Comparison of ENCODE assay signal across 19 cellular contexts in the genomic region with DNA sequence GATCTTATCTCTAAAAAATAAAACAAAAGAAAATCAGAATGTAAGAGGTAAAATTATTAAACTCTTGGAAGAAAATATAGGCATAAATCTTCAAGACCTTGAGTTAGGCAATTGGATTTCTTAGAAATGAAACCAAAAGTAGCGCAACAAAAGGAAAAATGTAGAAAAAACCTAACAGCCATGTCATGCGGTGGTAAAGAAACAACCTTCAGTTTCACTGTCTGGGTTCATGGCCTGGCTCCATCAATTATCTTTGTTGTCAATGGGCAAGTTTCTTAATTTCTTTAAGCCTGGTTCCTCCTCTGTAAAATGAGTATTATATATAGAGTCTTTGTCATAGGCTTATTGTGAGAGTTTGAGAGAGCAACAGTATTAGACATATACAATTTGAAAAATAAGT. TPM values are rescaled to one million over a fixed set of nuclear protein-coding genes. Genes with fewer than 3 reads are reported as not detected.
A peak's percentile ranks its signal among the peaks of the same experiment; 100 is the strongest.
DNase-seq lines count a peak whose midpoint lies in the region; ATAC-seq, FAIRE-seq and TF ChIP-seq lines count a peak whose summit lies in the region.
"Had no signal": no experiment of that assay in that cellular context is flagged by ENCODE, and none has a peak within 500 bp of the region (broad histone marks: within the 10 kb centered on the region; RNA-seq: fewer than 3 reads in every experiment).

No MANE protein-coding gene starts in this region.

- no peaks in the 10 kb centered on the region; the same call in 1 of the 2 replicates for H3K4me1 ChIP-seq in GM12878 (ENCODE audit: control insufficient read depth, insufficient read depth, low read length)

- peak; percentile 44 for FAIRE-seq in GM12878 (lab: Jason Lieb, UNC)
- FAIRE-seq: colon, GM12892, urothelium cell line had no signal

- H3K4me2 ChIP-seq in GM12878 (ENCODE audit: control insufficient read depth, insufficient read depth): no peak overlapping the region

- in situ Hi-C loops in GM12878 (cut with MboI): no loop called here

- H3K4me1 Mint-ChIP-seq in CD4-positive, alpha-beta T cell (ENCODE audit: low read depth): peaks cover 12% of the 10 kb centered on the region
- H3K4me1 Mint-ChIP-seq: nephron progenitor cell had no signal

- no peaks in the 10 kb centered on the region for H4K20me1 ChIP-seq in GM12878 (ENCODE audit: control insufficient read depth, insufficient read depth)

- RAD21 ChIA-PET in GM12878 (lab: Charles Lee; ENCODE audit: unreplicated experiment): no interaction called here

- TF ChIP-seq EP300 in GM12878 (IDR thresholded peaks at IDR 0.05; ENCODE audit: borderline replicate concordance in 1 of 2, control insufficient read depth in 1 of 2, low read depth in 2 of 2, low read length in 2 of 2): no peak

- TF ChIP-seq POLR2A in GM12878 (IDR thresholded peaks at IDR 0.05; ENCODE audit: low read depth, low read length): no peak

- intact Hi-C loops in CD4-positive, alpha-beta T cell (cut with DNase I, micrococcal nuclease): loop anchor here in 1 of 2 experiments (5.0 to 10.0 kb wide), 3 partner anchors 101 to 677 kb away; partner anchors contain the start of genes KTN1 and MAPK1IP1L
- intact Hi-C loops in GM12878 (cut with micrococcal nuclease; ENCODE audit: unreplicated experiment): no loop called here

- peaks cover under 1% of the 10 kb centered on the region for H3K36me3 Mint-ChIP-seq in CD4-positive, alpha-beta T cell (ENCODE audit: low read depth)
- H3K36me3 Mint-ChIP-seq: stimulated activated memory B cell treated with anti-CD40 and anti-IgM and Interleukin-4, amounts not matched to agents 10 μg/mL and 1 μg/mL and 100 μg/mL, for 72 hours had no signal

- no peak overlapping the region for H3K9ac ChIP-seq in GM12878 (ENCODE audit: control insufficient read depth, insufficient read depth, low read length)

- H3K79me2 ChIP-seq in GM12878 (ENCODE audit: control insufficient read depth, insufficient read depth, low read length): no peaks in the 10 kb centered on the region

- peak overlapping the region; percentile 49 for H3K4me3 Mint-ChIP-seq in CD4-positive, alpha-beta T cell
- H3K4me3 Mint-ChIP-seq: nephron progenitor cell; stimulated activated memory B cell treated with anti-CD40 and anti-IgM and Interleukin-4, amounts not matched to agents 10 μg/mL and 1 μg/mL and 100 μg/mL, for 72 hours had no signal

- H3K4me3 ChIP-seq in GM12878: no peak overlapping the region
- H3K4me3 ChIP-seq: lower lobe of right lung had no signal

- H2AFZ ChIP-seq in GM12878 (ENCODE audit: control insufficient read depth, low read depth, low read length): no peak overlapping the region; the same call in 1 of the 2 replicates

- H3K27me3 Mint-ChIP-seq in CD4-positive, alpha-beta T cell: no peaks in the 10 kb centered on the region
- H3K27me3 Mint-ChIP-seq: stimulated activated memory B cell treated with anti-CD40 and anti-IgM and Interleukin-4, amounts not matched to agents 10 μg/mL and 1 μg/mL and 100 μg/mL, for 72 hours had no signal

- 61% methylated on average over 2 of the region's 2 CpGs for WGBS in GM12878 (ENCODE audit: insufficient coverage, insufficient replicate concordance, low lambda C conversion rate, missing lambda C conversion rate)

- H3K27ac ChIP-seq in CD4-positive, alpha-beta T cell (ENCODE audit: low read depth, low read length): no peak overlapping the region
- H3K27ac ChIP-seq in GM12878 (ENCODE audit: control insufficient read depth, insufficient read depth): no peak overlapping the region
- H3K27ac ChIP-seq: lower lobe of right lung had no signal

- no peak for TF ChIP-seq RAD21 in GM12878 (IDR thresholded peaks at IDR 0.05; ENCODE audit: insufficient read depth, low read depth, low read length)

- no peak for DNase-seq in CD4-positive, alpha-beta T cell
- peak; percentile 79 for DNase-seq in NOMO-1 treated with dmso at 0.1 percent for 144 hours (lab: John Stamatoyannopoulos, UW; ENCODE audit: unreplicated experiment)
- DNase-seq in GM12878 (ENCODE audit: low read depth, low spot score): no peak
- no peak for DNase-seq in AG08395 (ENCODE audit: low spot score)
- DNase-seq in NCI-H2029 treated with DMSO at 0.1 percent for 48 hours (lab: John Stamatoyannopoulos, UW): no peak
- no peak for DNase-seq in stimulated activated CD8-positive, alpha-beta memory T cell treated with anti-CD3 and anti-CD28 coated beads, Interleukin-4, amount 100 ng/mL, for 48 hours
- no peak for DNase-seq in NCI-H2227 treated with DMSO at 0.1 percent for 48 hours (lab: John Stamatoyannopoulos, UW)
- DNase-seq: amniotic stem cell; lower lobe of right lung; NCI-H1694; NCI-H510A treated with DMSO at 0.1 percent for 48 hours; nephron progenitor cell; retina; stimulated activated CD4-positive, alpha-beta T cell treated with anti-CD3 and anti-CD28 coated beads, Interleukin-4, amount 100 ng/mL, for 1 hour had no signal

- no peaks in the 10 kb centered on the region for H3K36me3 ChIP-seq in GM12878 (ENCODE audit: control insufficient read depth in 2 of 2, insufficient read depth in 2 of 2, low read length in 1 of 2)
- H3K36me3 ChIP-seq: lower lobe of right lung had no signal

- SMC1A ChIA-PET in GM12878 (lab: Charles Lee; ENCODE audit: uncharacterized antibody, unreplicated experiment): interaction anchor here (0.8 to 1.0 kb wide), 2 partner anchors 27 to 51 kb away, joined by 3 to 4 read pairs; no protein-coding TSS in a partner anchor

- no peaks in the 10 kb centered on the region for H3K27me3 ChIP-seq in CD4-positive, alpha-beta T cell (ENCODE audit: control insufficient read depth, insufficient read depth, low read length)
- no peaks in the 10 kb centered on the region for H3K27me3 ChIP-seq in GM12878 (replicated peaks in 1 of 2; ENCODE audit: control insufficient read depth in 2 of 2, insufficient read depth in 2 of 2, low read length in 1 of 2)

- H3K9me3 Mint-ChIP-seq in CD4-positive, alpha-beta T cell: no peaks in the 10 kb centered on the region
- H3K9me3 Mint-ChIP-seq: nephron progenitor cell; stimulated activated memory B cell treated with anti-CD40 and anti-IgM and Interleukin-4, amounts not matched to agents 10 μg/mL and 1 μg/mL and 100 μg/mL, for 72 hours had no signal

- H3K27ac Mint-ChIP-seq in CD4-positive, alpha-beta T cell: no peak overlapping the region
- H3K27ac Mint-ChIP-seq: nephron progenitor cell; stimulated activated memory B cell treated with anti-CD40 and anti-IgM and Interleukin-4, amounts not matched to agents 10 μg/mL and 1 μg/mL and 100 μg/mL, for 72 hours had no signal

- CTCF ChIA-PET in CD4-positive, alpha-beta T cell (lab: Charles Lee): no interaction called here
- CTCF ChIA-PET in GM12878 (lab: Yijun Ruan, JAX): no interaction called here

- ATAC-seq in CD4-positive, alpha-beta T cell (ENCODE audit: poor library complexity): peak; percentile 32
- peak; percentile 69 for ATAC-seq in GM19395 (IDR thresholded peaks at IDR 0.05; ENCODE audit: unreplicated experiment)
- ATAC-seq in GM12878: peak; percentile 86
- ATAC-seq: lower lobe of right lung; stimulated activated memory B cell treated with anti-CD40 and anti-IgM and Interleukin-4, amounts not matched to agents 10 μg/mL and 1 μg/mL and 100 μg/mL, for 72 hours had no signal

- no peaks in the 10 kb centered on the region for H3K9me3 ChIP-seq in CD4-positive, alpha-beta T cell (ENCODE audit: control insufficient read depth, low read length)
- no peaks in the 10 kb centered on the region for H3K9me3 ChIP-seq in GM12878 (replicated peaks; ENCODE audit: control insufficient read depth, insufficient read depth, low read length)
- H3K9me3 ChIP-seq: lower lobe of right lung had no signal

- TF ChIP-seq CTCF in CD4-positive, alpha-beta T cell (IDR thresholded peaks at IDR 0.05): no peak
- no peak for TF ChIP-seq CTCF in GM12878 (IDR thresholded peaks at IDR 0.05 in 2 of 3, conservative IDR thresholded peaks at IDR 0.05 in 1 of 3; ENCODE audit: control insufficient read depth in 2 of 3, extremely low read depth in 1 of 3, insufficient read depth in 1 of 3, low read depth in 3 of 3, low read length in 3 of 3)

- POLR2A ChIA-PET in CD4-positive, alpha-beta T cell (lab: Charles Lee): no interaction called here
- POLR2A ChIA-PET in GM12878 (lab: Charles Lee): no interaction called here

- BruUV-seq in GM12878 (replicated peaks; lab: Mats Ljungman, UMichigan): no TSS peak

TF ChIP-seq in GM12878, 131 proteins besides CTCF, POLR2A, EP300 and RAD21 (continues in another document):
- TF ChIP-seq SRF (IDR thresholded peaks at IDR 0.05; ENCODE audit: low read depth in 2 of 2, low read length in 2 of 2) (no peak), FOS (IDR thresholded peaks at IDR 0.05; ENCODE audit: borderline replicate concordance, extremely low read depth, insufficient read length) (no peak), YY1 (IDR thresholded peaks at IDR 0.05; ENCODE audit: low read depth, low read length) (no peak), PBX3 (IDR thresholded peaks at IDR 0.05; ENCODE audit: insufficient replicate concordance, low read depth, low read length) (peak; percentile 42), BHLHE40 (IDR thresholded peaks at IDR 0.05; ENCODE audit: borderline replicate concordance in 1 of 2, low read depth in 2 of 2, low read length in 1 of 2) (no peak)

RNA-seq across cellular contexts. Expression of gene GCH1, which starts 5.6 kb away (rescaled TPM):
- 10 to 100 TPM; 18.4 to 20.4 TPM for total RNA-seq in CD4-positive, alpha-beta T cell
- total RNA-seq in GM12878 (2013; cell fraction: nucleolus; rRNA removed): 17.6 and 18.2 TPM in 2 replicates
- total RNA-seq in GM12878 (2014; rRNA removed) (35.9 and 39.5 TPM in 2 replicates), GM12878 (2014; rRNA removed; fragmentation: Illumina TruSeq; extraction: Trizol) (27.0 and 27.9 TPM in 2 replicates), GM12878 (2021) (36.8 and 39.1 TPM in 2 replicates)
- 8.5 TPM for polyA plus RNA-seq in GM12878 (2011; ENCODE audit: low read depth)
- polyA plus RNA-seq in GM12878 (2011; rRNA removed) (31.9 and 40.1 TPM in 2 replicates), GM12878 (2014; fragmentation: Illumina TruSeq; extraction: Trizol) (32.9 and 44.4 TPM in 2 replicates), GM12878 (2014; fragmentation: Nextera tagmentation; extraction: Ambion mirVana) (10 to 100 TPM; 25.1 to 26.0 TPM), GM12878 (2014; rRNA removed) (32.4 and 34.6 TPM in 2 replicates), GM12878 (2016; fragmentation: Nextera tagmentation; extraction: Ambion mirVana) (10 to 100 TPM; 36.9 to 37.0 TPM)
- polyA plus RNA-seq in GM12878 (2011; cell fraction: cytosol; rRNA removed): 14.5 and 15.6 TPM in 2 replicates
- 11.6 and 12.6 TPM in 2 replicates for polyA plus RNA-seq in GM12878 (2011; cell fraction: nucleus; rRNA removed)
- polyA plus RNA-seq in GM12878 (2012): 13.4 and 17.9 TPM in 2 replicates
- polyA minus RNA-seq in GM12878 (2011; rRNA and poly(A)+ RNA removed): 9.8 and 22.2 TPM in 2 replicates
- polyA minus RNA-seq in GM12878 (2011; cell fraction: cytosol; rRNA and poly(A)+ RNA removed): 5.5 and 6.4 TPM in 2 replicates
- polyA minus RNA-seq in GM12878 (2011; cell fraction: nucleus; rRNA and poly(A)+ RNA removed): 4.5 and 10.2 TPM in 2 replicates

Comparison
In these comparisons a context has a peak if more than half of its experiments do, and no peak if none do; other contexts are left out.
1. ATAC-seq: peak in every context shown above with its lines; median percentile 86 in GM12878; 69 in GM19395; 32 in CD4-positive, alpha-beta T cell.